20 cellular contexts compared by ENCODE assay signal in genomic region chr3:459376-459710, GRCh38.
"Had no signal": no experiment of that assay in that cellular context is flagged by ENCODE, and none has a peak within 500 bp of the region (broad histone marks: within the 10 kb centered on the region; RNA-seq: fewer than 3 reads in every experiment).

No MANE protein-coding gene starts in this region.

- H3K27ac Mint-ChIP-seq: activated naive CD4-positive, alpha-beta T cell treated with anti-CD3 and anti-CD28 coated beads, Interleukin-2, amount 50 U/mL, for 72 hours; memory B cell; WTC11 had no signal

- H3K4me3 Mint-ChIP-seq: memory B cell, WTC11 had no signal

- H3K4me3 ChIP-seq: colonic mucosa, esophagus muscularis mucosa, gastrocnemius medialis, sigmoid colon, testis, uterus had no signal

- ATAC-seq: activated naive CD4-positive, alpha-beta T cell treated with anti-CD3 and anti-CD28 coated beads, Interleukin-2, amount 50 U/mL, for 72 hours; gastrocnemius medialis; left cardiac atrium; WTC11 had no signal

- H3K9me3 ChIP-seq: colonic mucosa, esophagus muscularis mucosa, gastrocnemius medialis, sigmoid colon, testis, uterus had no signal

- H3K4me1 Mint-ChIP-seq: WTC11 had no signal

- H3K9me3 Mint-ChIP-seq: memory B cell, nephron had no signal

- H3K27me3 ChIP-seq: colonic mucosa, esophagus muscularis mucosa, gastrocnemius medialis, sigmoid colon, testis, uterus had no signal

- H3K4me1 ChIP-seq: colonic mucosa, testis had no signal

- H3K36me3 ChIP-seq: colonic mucosa, esophagus muscularis mucosa, gastrocnemius medialis, sigmoid colon, uterus had no signal

- H3K27me3 Mint-ChIP-seq: memory B cell had no signal

- H3K36me3 Mint-ChIP-seq: activated naive CD4-positive, alpha-beta T cell treated with anti-CD3 and anti-CD28 coated beads, Interleukin-2, amount 50 U/mL, for 72 hours; memory B cell had no signal

- H3K27ac ChIP-seq: colonic mucosa, esophagus muscularis mucosa, gastrocnemius medialis, sigmoid colon, testis, uterus had no signal

- DNase-seq: activated gamma-delta T cell treated with Interleukin-2 at 50 U/mL for 16 hours; activated T-cell treated with anti-CD3 and anti-CD28 coated beads, Interleukin-2, amount 50 U/mL, for 1 hour; aorta; central memory CD4-positive, alpha-beta T cell; colonic mucosa; gastrocnemius medialis; islet precursor cell; left cardiac atrium; sigmoid colon; stimulated activated CD4-positive, alpha-beta T cell treated with anti-CD3 and anti-CD28 coated beads, Interleukin-4, amount 100 ng/mL, for 1 hour; stimulated activated naive CD4-positive, alpha-beta T cell; T-helper 9 cell; testis; trophoblast cell; uterus had no signal
